Comparison of ENCODE assay signal across 20 cellular contexts in genomic region chr1:116290920-116291465, GRCh38.
DNase-seq lines count a peak whose midpoint lies in the region; ATAC-seq, FAIRE-seq and TF ChIP-seq lines count a peak whose summit lies in the region.
"Had no signal": no experiment of that assay in that cellular context is flagged by ENCODE, and none has a peak within 500 bp of the region (broad histone marks: within the 10 kb centered on the region; RNA-seq: fewer than 3 reads in every experiment).

No MANE protein-coding gene starts in this region.

- H3K27me3 Mint-ChIP-seq in MCF 10A (ENCODE audit: insufficient read depth, unreplicated experiment) (no peaks in the 10 kb centered on the region), endodermal cell (ENCODE audit: insufficient read depth) (no peaks in the 10 kb centered on the region)

- H3K9me1 ChIP-seq in keratinocyte (ENCODE audit: control insufficient read depth, extremely low read depth, insufficient read depth, low read length) = no peaks in the 10 kb centered on the region

- H3K4me3 Mint-ChIP-seq in MCF 10A (ENCODE audit: unreplicated experiment) (peak overlapping the region; percentile 5), endodermal cell (no peak overlapping the region)
- H3K4me3 Mint-ChIP-seq: CD14-positive monocyte; CD8-positive, alpha-beta T cell had no signal

- TF ChIP-seq CTCF in MCF 10A (IDR thresholded peaks at IDR 0.05; ENCODE audit: unreplicated experiment) (no peak), mammary epithelial cell (conservative IDR thresholded peaks at IDR 0.05 in 1 of 2, IDR thresholded peaks at IDR 0.05 in 1 of 2; ENCODE audit: extremely low read depth in 1 of 2, insufficient read depth in 1 of 2, low read depth in 1 of 2, low read length in 2 of 2) (no peak), keratinocyte (optimal IDR thresholded peaks at IDR 0.05 in 1 of 3, IDR thresholded peaks at IDR 0.05 in 1 of 3, conservative IDR thresholded peaks at IDR 0.05 in 1 of 3; ENCODE audit: extremely low read depth in 1 of 3, insufficient read depth in 2 of 3, low read length in 3 of 3) (no peak), endodermal cell (conservative IDR thresholded peaks at IDR 0.05) (no peak)

- CTCF ChIA-PET in MCF 10A (lab: Yijun Ruan, JAX) (interaction anchor here (1.0 to 2.2 kb wide), 3 partner anchors 76 to 193 kb away, joined by 3 to 7 read pairs (median 4); no protein-coding TSS in a partner anchor), mammary epithelial cell (lab: Charles Lee; ENCODE audit: low non-redundant PET) (no interaction called here)

- H3K4me2 ChIP-seq in mammary epithelial cell (ENCODE audit: insufficient read depth, low read depth, low read length) (no peak overlapping the region), keratinocyte (ENCODE audit: control insufficient read depth, extremely low read depth, insufficient read depth, low read depth, low read length) (peak overlapping the region; percentile 36)

- H3K4me3 ChIP-seq in mammary epithelial cell (replicated peaks in 1 of 3; ENCODE audit: insufficient read depth in 1 of 3, low read depth in 2 of 3, low read length in 3 of 3) (no peak overlapping the region), keratinocyte (ENCODE audit: control insufficient read depth in 2 of 3, extremely low read depth in 1 of 3, insufficient read depth in 2 of 3, low read depth in 1 of 3, low read length in 3 of 3) (no peak overlapping the region), endodermal cell (ENCODE audit: low read length) (no peak overlapping the region)
- H3K4me3 ChIP-seq: GM23248 had no signal

- H4K20me1 ChIP-seq in mammary epithelial cell (ENCODE audit: insufficient read depth, low read length) (no peaks in the 10 kb centered on the region), keratinocyte (ENCODE audit: control insufficient read depth, extremely low read depth, insufficient read depth, low read length) (no peaks in the 10 kb centered on the region)

- H3K9me3 Mint-ChIP-seq in MCF 10A (ENCODE audit: unreplicated experiment) = no peaks in the 10 kb centered on the region
- no peaks in the 10 kb centered on the region for H3K9me3 Mint-ChIP-seq in endodermal cell
- H3K9me3 Mint-ChIP-seq: CD14-positive monocyte; CD8-positive, alpha-beta T cell had no signal

- in situ Hi-C loops in mammary epithelial cell (cut with MboI; ENCODE audit: low sequenced_read_pairs in 2 of 2) = no loop called here

- H3K9me3 ChIP-seq in mammary epithelial cell (replicated peaks; ENCODE audit: insufficient read depth, low read length) = no peaks in the 10 kb centered on the region
- no peaks in the 10 kb centered on the region for H3K9me3 ChIP-seq in keratinocyte (ENCODE audit: control insufficient read depth, low read depth, low read length)
- H3K9me3 ChIP-seq in endodermal cell (ENCODE audit: control insufficient read depth, low read length) = no peaks in the 10 kb centered on the region

- H3K4me1 ChIP-seq in mammary epithelial cell (ENCODE audit: insufficient read depth, low read length) (peaks cover 41% of the 10 kb centered on the region), keratinocyte (ENCODE audit: control insufficient read depth, extremely low read depth, insufficient read depth, low read length) (peaks cover 45% of the 10 kb centered on the region), endodermal cell (ENCODE audit: control insufficient read depth, insufficient read depth, low read length) (peaks cover 5% of the 10 kb centered on the region)

- H3K4me1 Mint-ChIP-seq in MCF 10A (ENCODE audit: insufficient read depth, unreplicated experiment) = peaks cover 55% of the 10 kb centered on the region
- H3K4me1 Mint-ChIP-seq in endodermal cell = no peaks in the 10 kb centered on the region

- DNase-seq in MCF 10A (ENCODE audit: unreplicated experiment) = peak; percentile 62
- DNase-seq in mammary epithelial cell = no peak
- no peak for DNase-seq in keratinocyte (ENCODE audit: low read depth, low spot score)
- peak; percentile 20 for DNase-seq in renal cortical epithelial cell (ENCODE audit: low read depth)
- no peak for DNase-seq in anterior cingulate cortex (lab: John Stamatoyannopoulos, UW)
- DNase-seq in endodermal cell = no peak
- no peak for DNase-seq in NCI-H1417 treated with DMSO at 0.1 percent for 48 hours (lab: John Stamatoyannopoulos, UW)
- DNase-seq: COR-L47, DMS153, DMS79 treated with DMSO at 0.1 percent for 48 hours, GM23248, IMR-90 had no signal

- 86% methylated on average over 2 of the region's 2 CpGs for WGBS in mammary epithelial cell (ENCODE audit: low coverage, missing lambda C conversion rate)
- WGBS in endodermal cell (ENCODE audit: insufficient coverage in 1 of 2, insufficient read length in 1 of 2), 2 experiments = 97% methylated on average over 2 of the region's 2 CpGs; no CpG with 5 or more reads in 1 of the 2 experiments

- BruUV-seq in MCF 10A (replicated peaks; lab: Mats Ljungman, UMichigan) (no TSS peak), mammary epithelial cell (replicated peaks; lab: Mats Ljungman, UMichigan) (no TSS peak)

- POLR2A ChIA-PET in MCF 10A (lab: Yijun Ruan, JAX) = interaction anchor here (0.7 to 4.7 kb wide), 18 partner anchors 9 to 152 kb away, joined by 3 to 62 read pairs (median 5); partner anchors contain the start of gene ATP1A1

- H3K79me2 ChIP-seq in mammary epithelial cell (ENCODE audit: insufficient read depth, low read length) = no peaks in the 10 kb centered on the region
- H3K79me2 ChIP-seq in keratinocyte (ENCODE audit: control insufficient read depth, insufficient read depth, low read length) = no peaks in the 10 kb centered on the region

- ATAC-seq in GM19397 (IDR thresholded peaks at IDR 0.05; ENCODE audit: unreplicated experiment) = no peak
- ATAC-seq: CD8-positive, alpha-beta T cell had no signal

- H2AFZ ChIP-seq in mammary epithelial cell (ENCODE audit: low read depth, low read length) (no peak overlapping the region), keratinocyte (ENCODE audit: control insufficient read depth, low read length) (no peak overlapping the region)
- H2AFZ ChIP-seq: GM23248 had no signal

- dilution Hi-C loops in mammary epithelial cell (cut with HindIII; ENCODE audit: low sequenced_read_pairs) (no loop called here), keratinocyte (cut with MboI; ENCODE audit: extremely low pct_ligation_motif_present, low sequenced_read_pairs) (no loop called here)

- H3K36me3 ChIP-seq in mammary epithelial cell (ENCODE audit: insufficient read depth, low read length) (no peaks in the 10 kb centered on the region), keratinocyte (ENCODE audit: control insufficient read depth in 2 of 2, extremely low read depth in 1 of 2, insufficient read depth in 2 of 2, low read length in 2 of 2) (no peaks in the 10 kb centered on the region), endodermal cell (ENCODE audit: control insufficient read depth, insufficient read depth, low read length) (no peaks in the 10 kb centered on the region)

- intact Hi-C loops in MCF 10A (cut with micrococcal nuclease) (loop anchor here (1.0 kb wide), 1 partner anchor 85 kb away; no protein-coding TSS in a partner anchor), mammary epithelial cell (cut with micrococcal nuclease) (no loop called here)

- H3K27ac Mint-ChIP-seq in MCF 10A (ENCODE audit: low read depth, unreplicated experiment) (peak overlapping the region; percentile 55), endodermal cell (no peak overlapping the region)
- H3K27ac Mint-ChIP-seq: CD14-positive monocyte; CD8-positive, alpha-beta T cell had no signal

- H3K9ac ChIP-seq in mammary epithelial cell (ENCODE audit: insufficient read depth, low read length) = no peak overlapping the region
- no peak overlapping the region for H3K9ac ChIP-seq in keratinocyte (ENCODE audit: control insufficient read depth, extremely low read depth, insufficient read depth, low read length)
- no peak overlapping the region for H3K9ac ChIP-seq in endodermal cell (ENCODE audit: extremely low read depth, low read length, poor library complexity, severe bottlenecking)
- H3K9ac ChIP-seq: GM23248 had no signal

- FAIRE-seq in keratinocyte (lab: Jason Lieb, UNC) = peak; percentile 9
- FAIRE-seq: D721Med, G401.6, GM12891, H54 had no signal

- H3K27ac ChIP-seq in mammary epithelial cell (ENCODE audit: insufficient read depth, low read depth, low read length) (no peak overlapping the region), keratinocyte (ENCODE audit: control insufficient read depth, insufficient read depth, low read length) (no peak overlapping the region), endodermal cell (ENCODE audit: low read depth, low read length) (no peak overlapping the region)
- H3K27ac ChIP-seq: 22Rv1, GM23248 had no signal

- no peaks in the 10 kb centered on the region for H3K36me3 Mint-ChIP-seq in MCF 10A (ENCODE audit: insufficient read depth, unreplicated experiment)
- no peaks in the 10 kb centered on the region for H3K36me3 Mint-ChIP-seq in endodermal cell (ENCODE audit: low read depth)
- H3K36me3 Mint-ChIP-seq: CD14-positive monocyte; CD8-positive, alpha-beta T cell had no signal

- no peaks in the 10 kb centered on the region for H3K27me3 ChIP-seq in mammary epithelial cell (ENCODE audit: insufficient read depth, low read length)
- H3K27me3 ChIP-seq in keratinocyte (ENCODE audit: control insufficient read depth, extremely low read depth, insufficient read depth, low read length) = no peaks in the 10 kb centered on the region
- H3K27me3 ChIP-seq in endodermal cell (ENCODE audit: control insufficient read depth, insufficient read depth, low read length, poor library complexity, severe bottlenecking) = no peaks in the 10 kb centered on the region

Comparison
In these comparisons a context has a peak if more than half of its experiments do, and no peak if none do; other contexts are left out.
1. DNase-seq: peak in MCF 10A (single experiment) and renal cortical epithelial cell (single experiment); none in mammary epithelial cell (single experiment), keratinocyte (single experiment), anterior cingulate cortex (0 of 58), endodermal cell (single experiment) and NCI-H1417 treated with DMSO at 0.1 percent for 48 hours (single experiment).